Comparison of ENCODE assay signal across 8 cellular contexts in genomic region chr1:84299536-84300260, GRCh38. TPM values are rescaled to one million over a fixed set of nuclear protein-coding genes. Genes with fewer than 3 reads are reported as not detected.
DNase-seq lines count a peak whose midpoint lies in the region; ATAC-seq and TF ChIP-seq lines count a peak whose summit lies in the region.

No MANE protein-coding gene starts in this region.

- TF ChIP-seq CTCF in GM20000 (IDR thresholded peaks at IDR 0.05; ENCODE audit: extremely low read depth, missing control alignments) (no peak), PC-3 (conservative IDR thresholded peaks at IDR 0.05; ENCODE audit: low read depth, low read length) (no peak), epithelial cell of esophagus (IDR thresholded peaks at IDR 0.05; ENCODE audit: insufficient read depth, low read depth, low read length, missing control alignments) (no peak), psoas muscle (IDR thresholded peaks at IDR 0.05) (no peak)

- H3K9ac ChIP-seq in PC-3 (ENCODE audit: low read length) = peak overlapping the region; percentile 98

- no peaks in the 10 kb centered on the region for H3K79me2 ChIP-seq in PC-3 (ENCODE audit: low read length)

- H3K27ac ChIP-seq in PC-3 (ENCODE audit: low read length) (peak overlapping the region; percentile 80), psoas muscle (peak overlapping the region; percentile 95)

- H3K36me3 ChIP-seq in PC-3 (ENCODE audit: low read depth, low read length) = no peaks in the 10 kb centered on the region
- H3K36me3 ChIP-seq in psoas muscle (ENCODE audit: insufficient read depth in 1 of 2, low read depth in 1 of 2) = no peaks in the 10 kb centered on the region

- no peaks in the 10 kb centered on the region for H3K9me2 ChIP-seq in PC-3 (replicated peaks; ENCODE audit: low read length)

- H3K27me3 ChIP-seq in PC-3 (ENCODE audit: low read length) (no peaks in the 10 kb centered on the region), psoas muscle (ENCODE audit: insufficient read depth in 3 of 3, low read length in 2 of 3) (no peaks in the 10 kb centered on the region)

- peak overlapping the region; percentile 81; the same call in 1 of the 2 replicates for H2AFZ ChIP-seq in PC-3 (ENCODE audit: low read length)

- DNase-seq in GM20000 (ENCODE audit: low spot score) (peak; percentile 17), PC-3 (no peak), epithelial cell of esophagus (ENCODE audit: low read depth) (peak; percentile 2), psoas muscle (no peak), LoVo (ENCODE audit: low spot score) (no peak), A172 (ENCODE audit: low spot score) (no peak)

- POLR2A ChIA-PET in PC-3 (lab: Charles Lee; ENCODE audit: unreplicated experiment) = interaction anchor here (0.6 kb wide), 1 partner anchor 52 kb away, joined by 5 read pairs; no protein-coding TSS in a partner anchor

- H3K4me3 ChIP-seq in PC-3 (ENCODE audit: low read length) (peak overlapping the region; percentile 82), epithelial cell of esophagus (ENCODE audit: low read length) (peak overlapping the region; percentile 81), psoas muscle (peak overlapping the region; percentile 96)

- CTCF ChIA-PET in PC-3 (lab: Charles Lee) = no interaction called here

- no peaks in the 10 kb centered on the region for H3F3A ChIP-seq in PC-3 (ENCODE audit: low read length, unreplicated experiment)

- no peaks in the 10 kb centered on the region for H4K20me1 ChIP-seq in PC-3 (ENCODE audit: low read length)

- WGBS in psoas muscle, 3 donors = 9 to 22% (median 12%) methylated on average over 4 of the region's 4 CpGs

- intact Hi-C loops in PC-3 (cut with micrococcal nuclease) = loop anchor here (2.0 to 5.0 kb wide), 4 partner anchors 53 to 155 kb away; partner anchors contain the start of gene PRKACB
- intact Hi-C loops in psoas muscle (cut with DNase I) = loop anchor here (5.0 to 10.0 kb wide), 4 partner anchors 63 to 208 kb away; partner anchors contain the start of genes GNG5 (in 1 of the 2) and SPATA1 (in 1 of the 2)

- H3K4me2 ChIP-seq in PC-3 (ENCODE audit: low read length) = peak overlapping the region; percentile 91

- no TSS peak for BruUV-seq in PC-3 (replicated peaks; lab: Mats Ljungman, UMichigan)

- ATAC-seq in PC-3 (no peak), psoas muscle (no peak), GM19455 (IDR thresholded peaks at IDR 0.05; ENCODE audit: unreplicated experiment) (no peak), GM19395 (IDR thresholded peaks at IDR 0.05; ENCODE audit: unreplicated experiment) (no peak)

- H3K9me3 ChIP-seq in PC-3 (ENCODE audit: low read length) (peaks cover 12% of the 10 kb centered on the region; the same call in 1 of the 2 replicates), psoas muscle (no peaks in the 10 kb centered on the region)

- H3K4me1 ChIP-seq in PC-3 (ENCODE audit: insufficient read depth, low read length) (peaks cover 54% of the 10 kb centered on the region), psoas muscle (peaks cover 31% of the 10 kb centered on the region)

RNA-seq across cellular contexts. Expression of gene SAMD13, which starts 1.8 kb away (rescaled TPM):
- total RNA-seq in PC-3 (2014; rRNA removed) (1.1 and 2.2 TPM in 2 replicates), psoas muscle (1 to 10 TPM in 2 of 4 donors, under 1 TPM in 2; 0.65 to 3.2 (median 1.3) TPM)
- polyA plus RNA-seq in psoas muscle = 1 to 10 TPM in 2 of 3 donors, under 1 TPM in 1; 0.53 to 6.8 (median 5.5) TPM
- total RNA-seq in A172 (2014; rRNA removed; shearing (Covaris generic)) = 0.24 and 0.93 TPM in 2 replicates

Comparison
In these comparisons a context has a peak if more than half of its experiments do, and no peak if none do; other contexts are left out.
1. DNase-seq: peak in GM20000 (single experiment) and epithelial cell of esophagus (single experiment); none in PC-3 (single experiment), psoas muscle (0 of 2), LoVo (single experiment) and A172 (single experiment).
2. Peak in every context shown above with its lines, with median percentiles within 50 percentile points of each other: H3K4me3 ChIP-seq.